15 cellular contexts compared by ENCODE assay signal in the genomic region with DNA sequence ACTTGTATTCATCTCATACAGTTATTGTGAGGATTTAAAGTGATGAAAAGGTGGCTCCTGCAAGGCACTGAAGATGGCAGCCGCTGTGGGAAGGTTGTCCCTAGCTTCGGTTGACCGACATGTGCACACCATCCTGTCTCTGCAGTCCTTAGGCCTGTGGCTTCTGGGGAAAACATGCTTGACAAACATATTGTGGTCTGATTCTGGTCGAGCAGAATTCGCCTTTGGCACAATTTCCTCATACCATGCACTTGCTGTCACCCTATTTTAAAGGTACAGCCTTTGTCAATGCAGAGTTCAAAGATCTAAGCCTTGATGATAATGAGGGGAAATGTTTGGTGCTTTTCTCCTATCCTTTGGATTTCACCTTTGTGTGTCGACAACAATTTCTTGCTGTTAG. TPM values are rescaled to one million over a fixed set of nuclear protein-coding genes. Genes with fewer than 3 reads are reported as not detected.
DNase-seq lines count a peak whose midpoint lies in the region; ATAC-seq and TF ChIP-seq lines count a peak whose summit lies in the region.
"Had no signal": no experiment of that assay in that cellular context is flagged by ENCODE, and none has a peak within 500 bp of the region (broad histone marks: within the 10 kb centered on the region; RNA-seq: fewer than 3 reads in every experiment).

No MANE protein-coding gene starts in this region.

- H3K4me3 ChIP-seq in PC-9 (no peak overlapping the region), trophoblast cell (ENCODE audit: low read depth, low read length) (no peak overlapping the region)
- H3K4me3 ChIP-seq: K562, MG63, SJCRH30 had no signal

- H2BK120ac ChIP-seq in trophoblast cell (ENCODE audit: insufficient read depth, low read length, poor library complexity), result no peak overlapping the region

- H3K4me1 ChIP-seq in PC-9 (replicated peaks; ENCODE audit: insufficient read depth), result peaks cover 24% of the 10 kb centered on the region
- peaks cover 0 to 2% of the 10 kb centered on the region in 2 experiments for H3K4me1 ChIP-seq in trophoblast cell (ENCODE audit: control insufficient read depth in 1 of 2, insufficient read depth in 2 of 2, low read length in 2 of 2)
- H3K4me1 ChIP-seq: SJCRH30 had no signal

- no peak overlapping the region for H2AK5ac ChIP-seq in trophoblast cell (ENCODE audit: low read length)

- H3K23ac ChIP-seq in trophoblast cell (ENCODE audit: low read length), result no peak overlapping the region

- H3K18ac ChIP-seq in trophoblast cell (ENCODE audit: low read length), result no peak overlapping the region

- H2AFZ ChIP-seq in PC-9, result no peak overlapping the region
- H2AFZ ChIP-seq in trophoblast cell (ENCODE audit: insufficient read depth, low read length, poor library complexity), result no peak overlapping the region

- no peak overlapping the region for H3K14ac ChIP-seq in trophoblast cell (ENCODE audit: low read length)

- no peaks in the 10 kb centered on the region for H3F3A ChIP-seq in PC-9 (ENCODE audit: insufficient read depth, low read depth)

- peak; percentile 62 for DNase-seq in EH (ENCODE audit: low read depth)
- peak; percentile 65 to 66 for DNase-seq in PC-9
- peak; percentile 62 to 75 for DNase-seq in trophoblast cell
- no peak for DNase-seq in superior temporal gyrus (ENCODE audit: extremely low spot score)
- no peak for DNase-seq in HuH-7.5 (ENCODE audit: low spot score)
- DNase-seq: CD8-positive, alpha-beta T cell; MG63; NCI-H1092 treated with DMSO at 0.1 percent for 48 hours; NCI-H1694; NCI-H345; SJCRH30 had no signal

- intact Hi-C loops in PC-9 (cut with micrococcal nuclease; ENCODE audit: unreplicated experiment), result loop anchor here (2.0 to 5.0 kb wide), 3 partner anchors 40 to 178 kb away; no protein-coding TSS in a partner anchor

- 0 out of 2 replicates have a peak overlapping the region, but pooled peaks have one; percentile 26 for H3K4me2 ChIP-seq in PC-9
- no peak overlapping the region for H3K4me2 ChIP-seq in trophoblast cell (ENCODE audit: low read length)

- H3K9me2 ChIP-seq in PC-9 (ENCODE audit: insufficient read depth), result no peaks in the 10 kb centered on the region

- ATAC-seq in esophagus mucosa, result peak; percentile 53
- ATAC-seq in HG02981 (IDR thresholded peaks at IDR 0.05; ENCODE audit: unreplicated experiment), result no peak
- ATAC-seq: CD8-positive, alpha-beta T cell; K562; Panc1 had no signal

- no peak overlapping the region for H3K9ac ChIP-seq in trophoblast cell (ENCODE audit: low read length)

- no peaks in the 10 kb centered on the region for H3K9me3 ChIP-seq in PC-9 (ENCODE audit: insufficient read depth, low read depth)
- no peaks in the 10 kb centered on the region for H3K9me3 ChIP-seq in trophoblast cell (ENCODE audit: insufficient read depth, low read depth, low read length)
- H3K9me3 ChIP-seq: MG63, SJCRH30 had no signal

- WGBS in trophoblast cell (ENCODE audit: extremely low coverage, insufficient coverage, insufficient read length), result no CpG with 5 or more reads among the region's 6 CpGs

- no peak overlapping the region for H4K8ac ChIP-seq in trophoblast cell (ENCODE audit: low read depth, low read length)

- H3K36me3 ChIP-seq in PC-9 (ENCODE audit: low read depth) (no peaks in the 10 kb centered on the region), trophoblast cell (ENCODE audit: control insufficient read depth in 1 of 2, insufficient read depth in 2 of 2, low read length in 2 of 2) (peaks cover 0 to 3% of the 10 kb centered on the region in 2 experiments)
- H3K36me3 ChIP-seq: MG63, SJCRH30 had no signal

- no peak overlapping the region for H2BK5ac ChIP-seq in trophoblast cell (ENCODE audit: low read depth, low read length, poor library complexity)

- H4K20me1 ChIP-seq in PC-9 (ENCODE audit: insufficient read depth), result no peaks in the 10 kb centered on the region

- H2BK12ac ChIP-seq in trophoblast cell (ENCODE audit: low read length), result no peak overlapping the region

- POLR2A ChIA-PET in PC-9 (lab: Charles Lee; ENCODE audit: unreplicated experiment), result interaction anchor here (0.6 kb wide), 1 partner anchor 175 kb away, joined by 6 read pairs; no protein-coding TSS in a partner anchor

- H4K12ac ChIP-seq in trophoblast cell (ENCODE audit: low read depth, low read length), result no peak overlapping the region

- H4K91ac ChIP-seq in trophoblast cell (ENCODE audit: low read depth, low read length), result no peak overlapping the region

- H3K27me3 ChIP-seq in PC-9 (ENCODE audit: insufficient read depth, low read depth) (no peaks in the 10 kb centered on the region), trophoblast cell (ENCODE audit: insufficient read depth, low read length) (no peaks in the 10 kb centered on the region)
- H3K27me3 ChIP-seq: MG63, SJCRH30 had no signal

- BruUV-seq in PC-9 (replicated peaks; lab: Mats Ljungman, UMichigan), result no TSS peak

- TF ChIP-seq CTCF in PC-9 (conservative IDR thresholded peaks at IDR 0.05), result no peak

- no peak overlapping the region for H3K4ac ChIP-seq in trophoblast cell (ENCODE audit: low read depth, low read length)

- H3K79me2 ChIP-seq in PC-9 (ENCODE audit: low read depth) (no peaks in the 10 kb centered on the region), trophoblast cell (ENCODE audit: control insufficient read depth, insufficient read depth, low read length, poor library complexity) (no peaks in the 10 kb centered on the region)

- CTCF ChIA-PET in PC-9 (lab: Charles Lee), result no interaction called here

- H3K27ac ChIP-seq in PC-9 (0 out of 2 replicates have a peak overlapping the region, but pooled peaks have one; percentile 17), trophoblast cell (ENCODE audit: low read depth, low read length) (no peak overlapping the region)
- H3K27ac ChIP-seq: SJCRH30 had no signal

- no peaks in the 10 kb centered on the region for H3K79me1 ChIP-seq in trophoblast cell (ENCODE audit: low read length)

RNA-seq across cellular contexts. Expression of a gene that starts 50.9 kb away (rescaled TPM):
- total RNA-seq in PC-9 (2021) (7.9 and 9.3 TPM in 2 replicates), esophagus mucosa (6.0 TPM)
- polyA plus RNA-seq in trophoblast cell (2013), result 24.6 and 25.1 TPM in 2 replicates
- total RNA-seq: CD8-positive, alpha-beta T cell had no signal
- polyA plus RNA-seq: K562 had no signal

Comparison
In these comparisons a context has a peak if more than half of its experiments do, and no peak if none do; other contexts are left out.
1. DNase-seq: peak in EH (single experiment), PC-9 (2 of 2) and trophoblast cell (2 of 2); none in superior temporal gyrus (single experiment) and HuH-7.5 (single experiment).